ENCODE assay signal across 26 cellular contexts in the genomic region with DNA sequence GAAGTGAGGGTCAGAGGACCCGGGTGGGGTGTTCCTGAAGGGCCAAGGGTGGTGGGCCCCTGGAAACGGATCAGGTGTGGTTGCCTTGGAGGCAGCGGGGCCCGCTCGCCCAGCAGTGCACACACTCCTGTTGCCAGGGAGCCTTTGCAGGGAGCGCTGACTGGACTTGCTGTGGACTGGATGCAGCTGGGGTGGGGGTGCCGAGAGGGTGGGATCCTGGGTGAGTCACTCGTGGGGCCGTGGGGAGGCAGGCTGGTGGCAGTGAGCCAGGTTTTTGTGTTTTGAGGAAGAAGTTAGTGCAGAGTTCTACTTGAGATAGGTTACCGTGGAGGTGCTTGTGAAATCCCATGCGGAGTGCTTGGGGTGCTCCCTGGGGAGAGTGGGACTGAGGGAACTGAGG. TPM values are rescaled to one million over a fixed set of nuclear protein-coding genes. Genes with fewer than 3 reads are reported as not detected.
DNase-seq lines count a peak whose midpoint lies in the region; ATAC-seq, FAIRE-seq and TF ChIP-seq lines count a peak whose summit lies in the region.
"Had no signal": no experiment of that assay in that cellular context is flagged by ENCODE, and none has a peak within 500 bp of the region (broad histone marks: within the 10 kb centered on the region; RNA-seq: fewer than 3 reads in every experiment).

No MANE protein-coding gene starts in this region.

- no peaks in the 10 kb centered on the region for H3K27me3 ChIP-seq in K562 (ENCODE audit: control insufficient read depth in 2 of 2, insufficient read depth in 2 of 2, low read length in 2 of 2)
- no peaks in the 10 kb centered on the region for H3K27me3 ChIP-seq in left lung
- H3K27me3 ChIP-seq in upper lobe of left lung: no peaks in the 10 kb centered on the region
- H3K27me3 ChIP-seq: colonic mucosa, esophagus squamous epithelium, MG63, vagina had no signal

- no peak for DNase-seq in activated naive CD8-positive, alpha-beta T cell treated with anti-CD3 and anti-CD28 coated beads, Interleukin-2, amount 50 U/mL, for 24 hours
- DNase-seq in K562 (ENCODE audit: extremely low read depth in 1 of 4, low spot score in 3 of 4): no peak
- no peak for DNase-seq in left lung
- peak; percentile 21 to 29 for DNase-seq in upper lobe of left lung
- DNase-seq in NCI-H2196 (lab: John Stamatoyannopoulos, UW; ENCODE audit: unreplicated experiment): no peak
- DNase-seq: activated CD4-positive, alpha-beta T cell treated with anti-CD3 and anti-CD28 coated beads, Interleukin-2, amount 50 U/mL, for 48 hours; activated T-cell treated with anti-CD3 and anti-CD28 coated beads, Interleukin-2, amount 50 U/mL, for 72 hours; colonic mucosa; effector memory CD8-positive, alpha-beta T cell; esophagus squamous epithelium; kidney glomerular epithelial cell; MG63; NCI-H146; NCI-H526; substantia nigra; T1000 had no signal

- 0 out of 5 replicates have a peak, but pooled peaks cover 0 to 3% of the 10 kb centered on the region in 2 experiments for H3K4me1 ChIP-seq in K562 (replicated peaks in 1 of 2; ENCODE audit: control insufficient read depth in 2 of 2, insufficient read depth in 2 of 2, low read length in 2 of 2)
- no peaks in the 10 kb centered on the region for H3K4me1 ChIP-seq in left lung
- H3K4me1 ChIP-seq in upper lobe of left lung: peaks cover 0 to 9% (median 2%) of the 10 kb centered on the region in 4 donors
- H3K4me1 ChIP-seq: colonic mucosa, vagina had no signal

- no peak overlapping the region for H3K27ac Mint-ChIP-seq in activated naive CD8-positive, alpha-beta T cell
- no peak overlapping the region for H3K27ac Mint-ChIP-seq in activated naive CD8-positive, alpha-beta T cell treated with anti-CD3 and anti-CD28 coated beads, Interleukin-2, amount 50 U/mL, for 24 hours
- H3K27ac Mint-ChIP-seq: activated T-cell treated with anti-CD3 and anti-CD28 coated beads, Interleukin-2, amount 50 U/mL, for 72 hours; effector memory CD8-positive, alpha-beta T cell; natural killer cell treated with Interleukin-12 subunit alpha and Interleukin-12 subunit beta and Interleukin-15 and Interleukin-18, amount 100 ng/mL, for 72 hours; WTC11 had no signal

- no peak for TF ChIP-seq RAD21 in K562 (CRISPR knock-in tag; conservative IDR thresholded peaks at IDR 0.05 in 1 of 2, IDR thresholded peaks at IDR 0.05 in 1 of 2)

- ATAC-seq in activated naive CD8-positive, alpha-beta T cell treated with anti-CD3 and anti-CD28 coated beads, Interleukin-2, amount 50 U/mL, for 24 hours: no peak
- ATAC-seq in K562: peak; percentile 46
- ATAC-seq in left lung: peak; percentile 28
- ATAC-seq in upper lobe of left lung (ENCODE audit: low FRiP score in 2 of 2): peak; percentile 39 to 75
- ATAC-seq in HG03521 (IDR thresholded peaks at IDR 0.05; ENCODE audit: unreplicated experiment): no peak
- ATAC-seq in HG03457 (IDR thresholded peaks at IDR 0.05; ENCODE audit: unreplicated experiment): no peak

- TF ChIP-seq POLR2A in K562 (conservative IDR thresholded peaks at IDR 0.05) (no peak), upper lobe of left lung (IDR thresholded peaks at IDR 0.05) (no peak)

- FAIRE-seq in K562 (lab: Jason Lieb, UNC): peak; percentile 55

- H2AFZ ChIP-seq in K562 (ENCODE audit: low read depth, low read length): no peak overlapping the region

- H3K4me3 Mint-ChIP-seq in activated naive CD8-positive, alpha-beta T cell: peak overlapping the region; percentile 49
- H3K4me3 Mint-ChIP-seq in activated naive CD8-positive, alpha-beta T cell treated with anti-CD3 and anti-CD28 coated beads, Interleukin-2, amount 50 U/mL, for 24 hours: no peak overlapping the region
- H3K4me3 Mint-ChIP-seq: activated T-cell treated with anti-CD3 and anti-CD28 coated beads, Interleukin-2, amount 50 U/mL, for 72 hours; effector memory CD8-positive, alpha-beta T cell; natural killer cell treated with Interleukin-12 subunit alpha and Interleukin-12 subunit beta and Interleukin-15 and Interleukin-18, amount 100 ng/mL, for 72 hours; WTC11 had no signal

- no peak overlapping the region for H3K4me2 ChIP-seq in K562 (ENCODE audit: insufficient read depth, low read length)

- intact Hi-C loops in K562 (cut with micrococcal nuclease): no loop called here
- intact Hi-C loops in left lung (cut with DNase I): no loop called here

- BruUV-seq in K562 (replicated peaks; lab: Mats Ljungman, UMichigan): no TSS peak

- in situ Hi-C loops in K562 (cut with MboI): no loop called here

- no peaks in the 10 kb centered on the region for H3K9me1 ChIP-seq in K562 (ENCODE audit: control insufficient read depth, insufficient read depth, low read length)

- no peaks in the 10 kb centered on the region for H4K20me1 ChIP-seq in K562 (replicated peaks; ENCODE audit: control insufficient read depth, insufficient read depth, low read length)

- H3K36me3 ChIP-seq in K562 (ENCODE audit: control insufficient read depth, insufficient read depth, low read length) (no peaks in the 10 kb centered on the region), left lung (no peaks in the 10 kb centered on the region), upper lobe of left lung (no peaks in the 10 kb centered on the region)
- H3K36me3 ChIP-seq: colonic mucosa, esophagus squamous epithelium, MG63, vagina had no signal

- POLR2A ChIA-PET in K562 (lab: Yijun Ruan, JAX): no interaction called here

- no peaks in the 10 kb centered on the region for H3K9me3 Mint-ChIP-seq in activated naive CD8-positive, alpha-beta T cell (ENCODE audit: low read depth)
- no peaks in the 10 kb centered on the region for H3K9me3 Mint-ChIP-seq in activated naive CD8-positive, alpha-beta T cell treated with anti-CD3 and anti-CD28 coated beads, Interleukin-2, amount 50 U/mL, for 24 hours
- H3K9me3 Mint-ChIP-seq: activated T-cell treated with anti-CD3 and anti-CD28 coated beads, Interleukin-2, amount 50 U/mL, for 72 hours; effector memory CD8-positive, alpha-beta T cell; natural killer cell treated with Interleukin-12 subunit alpha and Interleukin-12 subunit beta and Interleukin-15 and Interleukin-18, amount 100 ng/mL, for 72 hours; WTC11 had no signal

- H3K4me3 ChIP-seq in K562 (no peak overlapping the region), left lung (no peak overlapping the region), upper lobe of left lung (no peak overlapping the region)
- H3K4me3 ChIP-seq: colonic mucosa, esophagus squamous epithelium, MG63, vagina had no signal

- TF ChIP-seq CTCF in K562 (IDR thresholded peaks at IDR 0.05 in 2 of 3, conservative IDR thresholded peaks at IDR 0.05 in 1 of 3; ENCODE audit: insufficient read depth in 2 of 3, low read depth in 1 of 3, low read length in 3 of 3) (no peak), left lung (IDR thresholded peaks at IDR 0.05) (no peak), upper lobe of left lung (IDR thresholded peaks at IDR 0.05) (no peak)

- WGBS in K562 (ENCODE audit: insufficient coverage, low coverage, missing lambda C conversion rate): no CpG with 5 or more reads among the region's 11 CpGs
- WGBS in upper lobe of left lung, 2 donors: no CpG with 5 or more reads among the region's 11 CpGs

- H3K27me3 Mint-ChIP-seq in activated naive CD8-positive, alpha-beta T cell: no peaks in the 10 kb centered on the region
- H3K27me3 Mint-ChIP-seq in activated naive CD8-positive, alpha-beta T cell treated with anti-CD3 and anti-CD28 coated beads, Interleukin-2, amount 50 U/mL, for 24 hours: no peaks in the 10 kb centered on the region
- H3K27me3 Mint-ChIP-seq: effector memory CD8-positive, alpha-beta T cell; natural killer cell treated with Interleukin-12 subunit alpha and Interleukin-12 subunit beta and Interleukin-15 and Interleukin-18, amount 100 ng/mL, for 72 hours had no signal

- CTCF ChIA-PET in K562 (lab: Yijun Ruan, JAX; ENCODE audit: low intra/inter-chr PET ratio): interaction anchor here (0.8 to 3.3 kb wide), 3 partner anchors 51 to 254 kb away, joined by 3 to 25 read pairs (median 7); no protein-coding TSS in a partner anchor

- H3K79me2 ChIP-seq in K562 (ENCODE audit: control insufficient read depth, insufficient read depth, low read length): no peaks in the 10 kb centered on the region

- H3K9ac ChIP-seq in K562 (ENCODE audit: insufficient read depth in 1 of 2, low read depth in 2 of 2, low read length in 2 of 2): no peak overlapping the region

- TF ChIP-seq EP300 in K562 (IDR thresholded peaks at IDR 0.05; ENCODE audit: low read length) (no peak), upper lobe of left lung (IDR thresholded peaks at IDR 0.05) (no peak)

- H3K27ac ChIP-seq in K562 (ENCODE audit: extremely low read depth, low read depth, low read length): no peak overlapping the region
- H3K27ac ChIP-seq in left lung: no peak overlapping the region
- no peak overlapping the region for H3K27ac ChIP-seq in upper lobe of left lung
- H3K27ac ChIP-seq: C4-2B, colonic mucosa, RWPE1, vagina had no signal

- no peaks in the 10 kb centered on the region for H3K36me3 Mint-ChIP-seq in activated naive CD8-positive, alpha-beta T cell
- no peaks in the 10 kb centered on the region for H3K36me3 Mint-ChIP-seq in activated naive CD8-positive, alpha-beta T cell treated with anti-CD3 and anti-CD28 coated beads, Interleukin-2, amount 50 U/mL, for 24 hours (ENCODE audit: low read depth)
- H3K36me3 Mint-ChIP-seq: natural killer cell treated with Interleukin-12 subunit alpha and Interleukin-12 subunit beta and Interleukin-15 and Interleukin-18, amount 100 ng/mL, for 72 hours; WTC11 had no signal

- H3K4me1 Mint-ChIP-seq in activated naive CD8-positive, alpha-beta T cell (ENCODE audit: low read depth): no peaks in the 10 kb centered on the region
- H3K4me1 Mint-ChIP-seq in activated naive CD8-positive, alpha-beta T cell treated with anti-CD3 and anti-CD28 coated beads, Interleukin-2, amount 50 U/mL, for 24 hours: no peaks in the 10 kb centered on the region

- no peaks in the 10 kb centered on the region for H3K9me3 ChIP-seq in K562 (replicated peaks; ENCODE audit: control insufficient read depth, insufficient read depth, low read depth, low read length)
- no peaks in the 10 kb centered on the region for H3K9me3 ChIP-seq in left lung
- H3K9me3 ChIP-seq in upper lobe of left lung: no peaks in the 10 kb centered on the region
- H3K9me3 ChIP-seq: colonic mucosa, esophagus squamous epithelium, MG63, vagina had no signal

RNA-seq across cellular contexts. Expression of gene MRPL23, which starts 1.3 kb away (rescaled TPM):
- 26.8 and 80.9 TPM in 2 replicates for total RNA-seq in K562 (2011; cell fraction: chromatin; rRNA removed; ENCODE audit: low replicate concordance)
- total RNA-seq in K562 (2011; cell fraction: nucleolus; rRNA removed): 67.7 and 84.7 TPM in 2 replicates
- 43.5 and 46.6 TPM in 2 replicates for total RNA-seq in K562 (2011; cell fraction: nucleoplasm; rRNA removed)
- total RNA-seq in K562 (2014; rRNA removed) (109 and 128 TPM in 2 replicates), K562 (2014; rRNA removed; fragmentation: Illumina TruSeq; extraction: Trizol) (17.5 and 22.7 TPM in 2 replicates), K562 (2015; rRNA removed; fragmentation: Illumina TruSeq; extraction: Trizol) (46.2 and 53.3 TPM in 2 replicates), K562 (2021) (63.7 and 72.7 TPM in 2 replicates), left lung (10 to 100 TPM; 62.2 to 71.6 TPM), upper lobe of left lung (100 to 1,000 TPM in 4 of 6 donors, 10 to 100 TPM in 2; 62.1 to 287 (median 150) TPM)
- polyA plus RNA-seq in K562 (2011; rRNA removed) (35.5 and 50.9 TPM in 2 replicates), K562 (2014; fragmentation: Illumina TruSeq; extraction: Trizol) (37.4 and 42.9 TPM in 2 replicates), K562 (2014; fragmentation: Nextera tagmentation; extraction: Ambion mirVana) (1 to 10 TPM in 1 of 2 experiments, under 1 TPM in 1; 0.44 to 1.1 TPM), K562 (2014; rRNA removed) (79.9 and 85.9 TPM in 2 replicates)
- 131 and 155 TPM in 2 replicates for polyA plus RNA-seq in K562 (2011; cell fraction: cytosol; rRNA removed)
- polyA plus RNA-seq in K562 (2011; cell fraction: nucleus; rRNA removed): 75.9 and 80.7 TPM in 2 replicates
- polyA plus RNA-seq in K562 (2012): 44.3 and 53.3 TPM in 2 replicates
- 19.0 and 20.5 TPM in 2 replicates for polyA minus RNA-seq in K562 (2011; rRNA and poly(A)+ RNA removed)
- 40.8 and 45.4 TPM in 2 replicates for polyA minus RNA-seq in K562 (2011; cell fraction: cytosol; rRNA and poly(A)+ RNA removed)
- 53.0 and 70.8 TPM in 2 replicates for polyA minus RNA-seq in K562 (2011; cell fraction: nucleus; rRNA and poly(A)+ RNA removed)

RNA-seq across cellular contexts. Expression of gene TNNT3, which starts 28.9 kb away (rescaled TPM):
- total RNA-seq in K562 (2011; cell fraction: chromatin; rRNA removed; ENCODE audit: low replicate concordance): not detected in 2 replicates
- total RNA-seq in K562 (2011; cell fraction: nucleolus; rRNA removed): not detected in 2 replicates
- not detected in 2 replicates for total RNA-seq in K562 (2011; cell fraction: nucleoplasm; rRNA removed)
- total RNA-seq in K562 (2014; rRNA removed) (not detected in 2 replicates), K562 (2014; rRNA removed; fragmentation: Illumina TruSeq; extraction: Trizol) (not detected in 2 replicates), K562 (2015; rRNA removed; fragmentation: Illumina TruSeq; extraction: Trizol) (not detected in 2 replicates), K562 (2021) (not detected in 2 replicates), left lung (1 to 10 TPM; 2.0 to 3.0 TPM), upper lobe of left lung (10 to 100 TPM in 1 of 6 donors, 1 to 10 TPM in 4, not detected in 1; 1.1 to 13.1 (median 2.4) TPM)
- polyA plus RNA-seq in K562 (2011; rRNA removed) (0.10 TPM in 1 of 2 replicates, not detected in the other), K562 (2014; fragmentation: Illumina TruSeq; extraction: Trizol) (not detected in 2 replicates), K562 (2014; fragmentation: Nextera tagmentation; extraction: Ambion mirVana) (not detected), K562 (2014; rRNA removed) (not detected in 2 replicates)
- not detected in 2 replicates for polyA plus RNA-seq in K562 (2011; cell fraction: cytosol; rRNA removed)
- polyA plus RNA-seq in K562 (2011; cell fraction: nucleus; rRNA removed): 0.41 and 0.70 TPM in 2 replicates
- not detected in 2 replicates for polyA plus RNA-seq in K562 (2012)
- polyA minus RNA-seq in K562 (2011; rRNA and poly(A)+ RNA removed): not detected in 2 replicates
- not detected in 2 replicates for polyA minus RNA-seq in K562 (2011; cell fraction: cytosol; rRNA and poly(A)+ RNA removed)
- not detected in 2 replicates for polyA minus RNA-seq in K562 (2011; cell fraction: nucleus; rRNA and poly(A)+ RNA removed)
- total RNA-seq: glomerular endothelial cell, WTC11 had no signal
- polyA plus RNA-seq: AG04450 had no signal

RNA-seq across cellular contexts. Expression of gene H19, which starts 49.3 kb away (rescaled TPM):
- 18.4 and 75.9 TPM in 2 replicates for total RNA-seq in K562 (2011; cell fraction: chromatin; rRNA removed; ENCODE audit: low replicate concordance)
- total RNA-seq in K562 (2011; cell fraction: nucleolus; rRNA removed): 34.1 and 71.4 TPM in 2 replicates
- 40.2 and 132 TPM in 2 replicates for total RNA-seq in K562 (2011; cell fraction: nucleoplasm; rRNA removed)
- 18.7 and 20.7 TPM in 2 replicates for total RNA-seq in K562 (2014; rRNA removed)
- 4.0 and 5.8 TPM in 2 replicates for total RNA-seq in K562 (2014; rRNA removed; fragmentation: Illumina TruSeq; extraction: Trizol)
- total RNA-seq in K562 (2015; rRNA removed; fragmentation: Illumina TruSeq; extraction: Trizol): 20.5 and 24.6 TPM in 2 replicates
- total RNA-seq in K562 (2021): 10.0 and 15.6 TPM in 2 replicates
- 220 and 682 TPM in 2 replicates for polyA plus RNA-seq in K562 (2011; rRNA removed)
- 487 and 1,836 TPM in 2 replicates for polyA plus RNA-seq in K562 (2011; cell fraction: cytosol; rRNA removed)
- polyA plus RNA-seq in K562 (2011; cell fraction: nucleus; rRNA removed): 124 and 550 TPM in 2 replicates
- polyA plus RNA-seq in K562 (2012): 7.2 and 15.5 TPM in 2 replicates
- polyA plus RNA-seq in K562 (2014; fragmentation: Illumina TruSeq; extraction: Trizol): 15.7 and 19.7 TPM in 2 replicates
- polyA plus RNA-seq in K562 (2014; fragmentation: Nextera tagmentation; extraction: Ambion mirVana): under 1 TPM; 0.13 to 0.63 TPM
- polyA plus RNA-seq in K562 (2014; rRNA removed): 13.0 and 18.2 TPM in 2 replicates
- 162 and 353 TPM in 2 replicates for polyA minus RNA-seq in K562 (2011; rRNA and poly(A)+ RNA removed)
- 373 and 514 TPM in 2 replicates for polyA minus RNA-seq in K562 (2011; cell fraction: cytosol; rRNA and poly(A)+ RNA removed)
- polyA minus RNA-seq in K562 (2011; cell fraction: nucleus; rRNA and poly(A)+ RNA removed): 32.9 and 61.7 TPM in 2 replicates
- 100 to 1,000 TPM; 119 to 193 TPM for total RNA-seq in left lung
- total RNA-seq in upper lobe of left lung: 100 to 1,000 TPM in 1 of 6 donors, 10 to 100 TPM in 5; 17.2 to 127 (median 64.0) TPM
- total RNA-seq: activated T-cell treated with anti-CD3 and anti-CD28 coated beads, Interleukin-2, amount 50 U/mL, for 72 hours; natural killer cell treated with Interleukin-12 subunit alpha and Interleukin-12 subunit beta and Interleukin-15 and Interleukin-18, amount 100 ng/mL, for 72 hours had no signal

RNA-seq across cellular contexts. Expression of gene PRR33, which starts 56.7 kb away (rescaled TPM):
- not detected in 2 replicates for total RNA-seq in K562 (2011; cell fraction: chromatin; rRNA removed; ENCODE audit: low replicate concordance)
- not detected in 2 replicates for total RNA-seq in K562 (2011; cell fraction: nucleolus; rRNA removed)
- not detected in 2 replicates for total RNA-seq in K562 (2011; cell fraction: nucleoplasm; rRNA removed)
- total RNA-seq in K562 (2014; rRNA removed) (not detected in 2 replicates), K562 (2014; rRNA removed; fragmentation: Illumina TruSeq; extraction: Trizol) (not detected in 2 replicates), K562 (2015; rRNA removed; fragmentation: Illumina TruSeq; extraction: Trizol) (not detected in 2 replicates), K562 (2021) (not detected in 2 replicates), left lung (not detected), upper lobe of left lung (not detected)
- polyA plus RNA-seq in K562 (2011; rRNA removed) (not detected in 2 replicates), K562 (2014; fragmentation: Illumina TruSeq; extraction: Trizol) (not detected in 2 replicates), K562 (2014; fragmentation: Nextera tagmentation; extraction: Ambion mirVana) (not detected), K562 (2014; rRNA removed) (not detected in 2 replicates)
- not detected in 2 replicates for polyA plus RNA-seq in K562 (2011; cell fraction: cytosol; rRNA removed)
- polyA plus RNA-seq in K562 (2011; cell fraction: nucleus; rRNA removed): not detected in 2 replicates
- polyA plus RNA-seq in K562 (2012): not detected in 2 replicates
- polyA minus RNA-seq in K562 (2011; rRNA and poly(A)+ RNA removed): not detected in 2 replicates
- not detected in 2 replicates for polyA minus RNA-seq in K562 (2011; cell fraction: cytosol; rRNA and poly(A)+ RNA removed)
- not detected in 2 replicates for polyA minus RNA-seq in K562 (2011; cell fraction: nucleus; rRNA and poly(A)+ RNA removed)
- total RNA-seq: activated T-cell treated with anti-CD3 and anti-CD28 coated beads, Interleukin-2, amount 50 U/mL, for 72 hours; colonic mucosa; esophagus squamous epithelium; glomerular endothelial cell; natural killer cell treated with Interleukin-12 subunit alpha and Interleukin-12 subunit beta and Interleukin-15 and Interleukin-18, amount 100 ng/mL, for 72 hours; vagina; WTC11 had no signal
- polyA plus RNA-seq: AG04450 had no signal

Comparison
In these comparisons a context has a peak if more than half of its experiments do, and no peak if none do; other contexts are left out.
1. ATAC-seq: peak in K562 (single experiment), left lung (single experiment) and upper lobe of left lung (2 of 2); none in activated naive CD8-positive, alpha-beta T cell treated with anti-CD3 and anti-CD28 coated beads, Interleukin-2, amount 50 U/mL, for 24 hours (single experiment), HG03521 (single experiment) and HG03457 (single experiment).
2. DNase-seq: peak in upper lobe of left lung (2 of 2); none in activated naive CD8-positive, alpha-beta T cell treated with anti-CD3 and anti-CD28 coated beads, Interleukin-2, amount 50 U/mL, for 24 hours (single experiment), K562 (0 of 4), left lung (0 of 2) and NCI-H2196 (single experiment).